ENCODE assay signal across 18 cellular contexts in the genomic region with DNA sequence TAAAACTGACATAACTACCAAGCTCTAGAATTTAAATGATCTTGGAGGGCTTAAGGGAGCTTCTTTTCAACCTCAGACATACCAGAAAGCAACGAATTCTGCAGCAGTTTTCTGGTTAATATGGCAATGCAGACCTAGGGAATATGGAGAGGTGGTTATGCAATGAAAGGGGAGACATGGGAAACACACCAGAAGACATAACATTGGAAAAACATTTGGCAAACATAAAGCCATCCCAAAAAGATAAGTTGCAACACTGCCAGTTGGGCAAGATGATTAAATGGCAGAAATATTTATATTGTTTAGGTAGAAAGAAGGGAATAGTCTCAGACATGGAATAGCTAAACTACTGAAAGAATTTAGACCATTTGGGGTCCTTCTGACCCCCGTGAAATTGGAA.
"Had no signal": no experiment of that assay in that cellular context is flagged by ENCODE, and none has a peak within 500 bp of the region (broad histone marks: within the 10 kb centered on the region; RNA-seq: fewer than 3 reads in every experiment).

No MANE protein-coding gene starts in this region.

- H3K4me1 Mint-ChIP-seq: memory B cell, mesothelial cell of epicardium, natural killer cell, neural crest cell had no signal

- DNase-seq: colonic mucosa; dermis blood vessel endothelial cell; esophagus squamous epithelium; gastrocnemius medialis; left ventricle myocardium inferior; lower lobe of right lung; natural killer cell; posterior cingulate gyrus; sigmoid colon; small intestine; stimulated activated CD4-positive, alpha-beta T cell treated with anti-CD3 and anti-CD28 coated beads, Interleukin-12 subunit alpha, Interleukin-12 subunit beta, amount 100 ng/mL, for 4 hours; stimulated activated naive CD4-positive, alpha-beta T cell treated with Interleukin-2 at 50 U/mL for 16 hours; thyroid gland had no signal

- H3K36me3 Mint-ChIP-seq: mesothelial cell of epicardium, natural killer cell, type B pancreatic cell had no signal

- ATAC-seq: gastrocnemius medialis, lower lobe of right lung, natural killer cell had no signal

- H3K27me3 ChIP-seq: colonic mucosa, thyroid gland had no signal

- H3K27ac Mint-ChIP-seq: memory B cell, mesothelial cell of epicardium, natural killer cell, type B pancreatic cell had no signal

- H3K9me3 ChIP-seq: colonic mucosa, gastrocnemius medialis, lower lobe of right lung, suprapubic skin, thyroid gland had no signal

- H3K4me1 ChIP-seq: colonic mucosa, esophagus squamous epithelium, gastrocnemius medialis, left ventricle myocardium inferior, lower lobe of right lung, sigmoid colon, suprapubic skin, thyroid gland had no signal

- H3K4me3 Mint-ChIP-seq: memory B cell, mesothelial cell of epicardium, natural killer cell, neural crest cell, type B pancreatic cell had no signal

- H3K4me3 ChIP-seq: colonic mucosa, esophagus squamous epithelium, gastrocnemius medialis, left ventricle myocardium inferior, lower lobe of right lung, sigmoid colon, suprapubic skin, thyroid gland had no signal

- H3K27ac ChIP-seq: colonic mucosa, esophagus squamous epithelium, gastrocnemius medialis, left ventricle myocardium inferior, lower lobe of right lung, sigmoid colon, suprapubic skin, thyroid gland had no signal

- H3K36me3 ChIP-seq: colonic mucosa, esophagus squamous epithelium, gastrocnemius medialis, left ventricle myocardium inferior, lower lobe of right lung, sigmoid colon, suprapubic skin, thyroid gland had no signal

- H3K9me3 Mint-ChIP-seq: type B pancreatic cell had no signal
